Comparison of ENCODE assay signal across 2 cellular contexts in the genomic region with DNA sequence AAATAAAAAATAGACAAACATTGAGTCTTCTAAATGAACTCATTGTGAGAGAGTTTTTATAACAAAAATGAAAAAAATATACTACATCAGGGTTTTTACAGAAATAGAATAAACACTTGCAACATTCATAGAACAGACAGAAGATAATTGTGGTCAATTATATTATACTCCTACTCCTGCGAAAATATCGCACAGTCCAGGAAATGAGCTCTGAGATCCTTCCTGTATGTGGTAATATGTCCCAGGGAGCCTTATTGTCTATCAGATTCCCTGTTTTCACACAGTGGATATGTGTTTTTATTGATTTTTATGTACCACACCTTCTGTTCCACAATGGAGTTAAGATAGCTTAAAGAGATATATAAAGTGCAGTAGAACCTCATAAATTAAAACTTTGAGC.
A peak's percentile ranks its signal among the peaks of the same experiment; 100 is the strongest.
TF ChIP-seq lines count a peak whose summit lies in the region.

No MANE protein-coding gene starts in this region.

TF ChIP-seq in HepG2, 621 proteins besides CTCF, POLR2A, EP300 and RAD21:
- no peak for TF ChIP-seq RBAK (CRISPR knock-in tag; IDR thresholded peaks at IDR 0.05)
- TF ChIP-seq BCLAF1 (IDR thresholded peaks at IDR 0.05): no peak

TF ChIP-seq in K562, 482 proteins besides CTCF, POLR2A, EP300 and RAD21:
- peak; percentile 41; the same call in 1 of the 2 replicates for TF ChIP-seq GABPA (tag; conservative IDR thresholded peaks at IDR 0.05; ENCODE audit: low read depth)
- no peak for TF ChIP-seq TAL1 (IDR thresholded peaks at IDR 0.05)
